1 cellular context compared by ENCODE assay signal in genomic region chr19:11136400-11137101, GRCh38.
TF ChIP-seq lines count a peak whose summit lies in the region.

No MANE protein-coding gene starts in this region.

TF ChIP-seq in endothelial cell of umbilical vein, 7 proteins besides CTCF, POLR2A, EP300 and RAD21:
- TF ChIP-seq MYC (IDR thresholded peaks at IDR 0.05; ENCODE audit: low read depth, low read length) (no peak), MAX (IDR thresholded peaks at IDR 0.05; ENCODE audit: insufficient read depth, insufficient read length) (no peak), GATA2 (IDR thresholded peaks at IDR 0.05; ENCODE audit: insufficient read depth, insufficient read length, low read depth, low read length) (no peak), POLR2AphosphoS5 (IDR thresholded peaks at IDR 0.05; ENCODE audit: insufficient read depth, low read depth, low read length) (no peak), FOS (IDR thresholded peaks at IDR 0.05; ENCODE audit: borderline replicate concordance, insufficient read depth, low read length) (no peak), EZH2 (IDR thresholded peaks at IDR 0.05; ENCODE audit: borderline replicate concordance, low read depth, low read length, severe bottlenecking) (no peak), JUN (IDR thresholded peaks at IDR 0.05; ENCODE audit: borderline replicate concordance, insufficient read depth, insufficient read length, low read depth) (no peak)
